13 cellular contexts compared by ENCODE assay signal in the genomic region with DNA sequence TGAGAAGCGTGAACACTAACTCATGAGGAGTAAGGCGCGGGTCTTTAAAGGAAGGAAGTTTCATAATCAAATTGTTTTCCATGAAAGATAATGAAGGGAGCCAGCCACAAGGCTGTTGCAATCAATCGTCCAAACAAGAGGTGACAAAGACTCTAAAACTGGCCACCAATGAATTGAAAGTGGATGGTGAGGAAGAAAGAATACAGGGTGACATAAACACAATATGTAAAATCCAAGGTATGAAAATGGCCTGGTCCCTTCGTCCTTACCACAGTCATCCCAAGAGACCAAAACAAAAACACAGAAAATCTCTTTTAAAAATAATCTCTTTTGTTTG. TPM values are rescaled to one million over a fixed set of nuclear protein-coding genes. Genes with fewer than 3 reads are reported as not detected.
DNase-seq lines count a peak whose midpoint lies in the region; ATAC-seq, FAIRE-seq and TF ChIP-seq lines count a peak whose summit lies in the region.
"Had no signal": no experiment of that assay in that cellular context is flagged by ENCODE, and none has a peak within 500 bp of the region (broad histone marks: within the 10 kb centered on the region; RNA-seq: fewer than 3 reads in every experiment).

No MANE protein-coding gene starts in this region.

- H3K36me3 ChIP-seq in K562 (ENCODE audit: control insufficient read depth, insufficient read depth, low read length) (no peaks in the 10 kb centered on the region), lower lobe of right lung (no peaks in the 10 kb centered on the region)

- POLR2A ChIA-PET in K562 (lab: Yijun Ruan, JAX): no interaction called here

- no peaks in the 10 kb centered on the region for H3K9me1 ChIP-seq in K562 (ENCODE audit: control insufficient read depth, insufficient read depth, low read length)

- no peaks in the 10 kb centered on the region for H4K20me1 ChIP-seq in K562 (replicated peaks; ENCODE audit: control insufficient read depth, insufficient read depth, low read length)

- H3K4me3 ChIP-seq in K562 (no peak overlapping the region), lower lobe of right lung (no peak overlapping the region)

- H3K79me2 ChIP-seq in K562 (ENCODE audit: control insufficient read depth, insufficient read depth, low read length): no peaks in the 10 kb centered on the region

- H3K27ac ChIP-seq in K562 (ENCODE audit: extremely low read depth, low read depth, low read length): no peak overlapping the region
- H3K27ac ChIP-seq in caudate nucleus (ENCODE audit: low read depth, low read length): no peak overlapping the region
- no peak overlapping the region for H3K27ac ChIP-seq in lower lobe of right lung

- no peak overlapping the region for H2AFZ ChIP-seq in K562 (ENCODE audit: low read depth, low read length)

- CTCF ChIA-PET in K562 (lab: Yijun Ruan, JAX; ENCODE audit: low intra/inter-chr PET ratio): no interaction called here

- TF ChIP-seq CTCF in K562 (IDR thresholded peaks at IDR 0.05 in 2 of 3, conservative IDR thresholded peaks at IDR 0.05 in 1 of 3; ENCODE audit: insufficient read depth in 2 of 3, low read depth in 1 of 3, low read length in 3 of 3): no peak
- TF ChIP-seq CTCF in lower lobe of right lung (IDR thresholded peaks at IDR 0.05): no peak

- TF ChIP-seq EP300 in K562 (IDR thresholded peaks at IDR 0.05; ENCODE audit: low read length): no peak

- H3K27me3 ChIP-seq in K562 (ENCODE audit: control insufficient read depth in 2 of 2, insufficient read depth in 2 of 2, low read length in 2 of 2) (no peaks in the 10 kb centered on the region), lower lobe of right lung (ENCODE audit: low read depth) (no peaks in the 10 kb centered on the region)

- WGBS in K562 (ENCODE audit: insufficient coverage, low coverage, missing lambda C conversion rate): 2% methylated on average over 5 of the region's 5 CpGs

- no peaks in the 10 kb centered on the region for H3K9me3 ChIP-seq in K562 (replicated peaks; ENCODE audit: control insufficient read depth, insufficient read depth, low read depth, low read length)
- H3K9me3 ChIP-seq in lower lobe of right lung: no peaks in the 10 kb centered on the region

- H3K9ac ChIP-seq in K562 (ENCODE audit: insufficient read depth in 1 of 2, low read depth in 2 of 2, low read length in 2 of 2): no peak overlapping the region

- TF ChIP-seq RAD21 in K562 (CRISPR knock-in tag; conservative IDR thresholded peaks at IDR 0.05 in 1 of 2, IDR thresholded peaks at IDR 0.05 in 1 of 2): no peak

- no peak for TF ChIP-seq POLR2A in K562 (conservative IDR thresholded peaks at IDR 0.05)

- H3K4me2 ChIP-seq in K562 (ENCODE audit: insufficient read depth, low read length): no peak overlapping the region

- in situ Hi-C loops in K562 (cut with MboI): no loop called here

- no peak for FAIRE-seq in K562 (lab: Jason Lieb, UNC)
- FAIRE-seq: H54 had no signal

- H3K4me1 ChIP-seq in K562 (replicated peaks in 1 of 2; ENCODE audit: control insufficient read depth in 2 of 2, insufficient read depth in 2 of 2, low read length in 2 of 2) (no peaks in the 10 kb centered on the region; a peak in 1 of 5 replicates), lower lobe of right lung (peaks cover 11% of the 10 kb centered on the region)

- DNase-seq in K562 (ENCODE audit: extremely low read depth in 1 of 4, low spot score in 3 of 4) (no peak), H4 (ENCODE audit: low spot score) (no peak), caudate nucleus (lab: John Stamatoyannopoulos, UW) (no peak), lower lobe of right lung (no peak)
- DNase-seq: activated CD4-positive, CD25-positive, alpha-beta regulatory T cell treated with anti-CD3 and anti-CD28 coated beads, Interleukin-2, amount 50 U/mL, for 72 hours; DMS79 treated with DMSO at 0.1 percent for 48 hours; erythroblast; kidney glomerular epithelial cell had no signal

- intact Hi-C loops in K562 (cut with micrococcal nuclease) (no loop called here), lower lobe of right lung (cut with DNase I) (no loop called here)

- no TSS peak for BruUV-seq in K562 (replicated peaks; lab: Mats Ljungman, UMichigan)

- ATAC-seq in GM18502 (IDR thresholded peaks at IDR 0.05; ENCODE audit: poor library complexity, unreplicated experiment): peak; percentile 61
- peak; percentile 61 for ATAC-seq in GM21619 (IDR thresholded peaks at IDR 0.05; ENCODE audit: unreplicated experiment)
- ATAC-seq in HG03571 (IDR thresholded peaks at IDR 0.05; ENCODE audit: unreplicated experiment): peak; percentile 39
- ATAC-seq in K562: no peak
- ATAC-seq in lower lobe of right lung: no peak
- no peak for ATAC-seq in HG03139 (IDR thresholded peaks at IDR 0.05; ENCODE audit: unreplicated experiment)

TF ChIP-seq in K562, 482 proteins besides CTCF, POLR2A, EP300 and RAD21:
- TF ChIP-seq CBX8 (IDR thresholded peaks at IDR 0.05; ENCODE audit: borderline replicate concordance, extremely low read depth, low read depth, low read length, poor library complexity, severe bottlenecking): no peak
- peak; percentile 60; the same call in 1 of the 2 replicates for TF ChIP-seq CEBPB (tag; IDR thresholded peaks at IDR 0.05)
- TF ChIP-seq, protein P1, sequence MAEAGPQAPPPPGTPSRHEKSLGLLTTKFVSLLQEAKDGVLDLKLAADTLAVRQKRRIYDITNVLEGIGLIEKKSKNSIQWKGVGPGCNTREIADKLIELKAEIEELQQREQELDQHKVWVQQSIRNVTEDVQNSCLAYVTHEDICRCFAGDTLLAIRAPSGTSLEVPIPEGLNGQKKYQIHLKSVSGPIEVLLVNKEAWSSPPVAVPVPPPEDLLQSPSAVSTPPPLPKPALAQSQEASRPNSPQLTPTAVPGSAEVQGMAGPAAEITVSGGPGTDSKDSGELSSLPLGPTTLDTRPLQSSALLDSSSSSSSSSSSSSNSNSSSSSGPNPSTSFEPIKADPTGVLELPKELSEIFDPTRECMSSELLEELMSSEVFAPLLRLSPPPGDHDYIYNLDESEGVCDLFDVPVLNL (CRISPR knock-in tag; IDR thresholded peaks at IDR 0.05; ENCODE audit: low read depth): no peak
- TF ChIP-seq CEBPG (CRISPR knock-in tag; IDR thresholded peaks at IDR 0.05): no peak
- TF ChIP-seq CEBPG (tag; conservative IDR thresholded peaks at IDR 0.05 in 1 of 2, IDR thresholded peaks at IDR 0.05 in 1 of 2): peak in 1 of 2 experiments; percentile 70; a peak in 3 of 4 replicates

RNA-seq across cellular contexts. Expression of gene CD86, which starts 12.0 kb away (rescaled TPM):
- not detected in 2 replicates for total RNA-seq in K562 (2011; cell fraction: chromatin; rRNA removed; ENCODE audit: low replicate concordance)
- not detected in 2 replicates for total RNA-seq in K562 (2011; cell fraction: nucleolus; rRNA removed)
- not detected in 2 replicates for total RNA-seq in K562 (2011; cell fraction: nucleoplasm; rRNA removed)
- total RNA-seq in K562 (2014; rRNA removed) (not detected in 2 replicates), K562 (2014; rRNA removed; fragmentation: Illumina TruSeq; extraction: Trizol) (not detected in 2 replicates), K562 (2015; rRNA removed; fragmentation: Illumina TruSeq; extraction: Trizol) (not detected in 2 replicates), K562 (2021) (0.07 and 0.16 TPM in 2 replicates), lower lobe of right lung (29.5 TPM)
- polyA plus RNA-seq in K562 (2011; rRNA removed) (not detected in 2 replicates), K562 (2014; fragmentation: Illumina TruSeq; extraction: Trizol) (0.11 TPM in 1 of 2 replicates, not detected in the other), K562 (2014; fragmentation: Nextera tagmentation; extraction: Ambion mirVana) (not detected), K562 (2014; rRNA removed) (not detected in 2 replicates)
- polyA plus RNA-seq in K562 (2011; cell fraction: cytosol; rRNA removed): not detected in 2 replicates
- polyA plus RNA-seq in K562 (2011; cell fraction: nucleus; rRNA removed): not detected in 2 replicates
- 0.05 and 0.11 TPM in 2 replicates for polyA plus RNA-seq in K562 (2012)
- polyA minus RNA-seq in K562 (2011; rRNA and poly(A)+ RNA removed): not detected in 2 replicates
- not detected in 2 replicates for polyA minus RNA-seq in K562 (2011; cell fraction: cytosol; rRNA and poly(A)+ RNA removed)
- polyA minus RNA-seq in K562 (2011; cell fraction: nucleus; rRNA and poly(A)+ RNA removed): not detected in 2 replicates
- total RNA-seq in H4 (2014; rRNA removed; shearing (Covaris generic)): 0.39 and 1.6 TPM in 2 replicates

RNA-seq across cellular contexts. Expression of gene ILDR1, which starts 45.1 kb away (rescaled TPM):
- not detected in 2 replicates for total RNA-seq in K562 (2011; cell fraction: chromatin; rRNA removed; ENCODE audit: low replicate concordance)
- total RNA-seq in K562 (2011; cell fraction: nucleolus; rRNA removed): not detected in 2 replicates
- not detected in 2 replicates for total RNA-seq in K562 (2011; cell fraction: nucleoplasm; rRNA removed)
- total RNA-seq in K562 (2014; rRNA removed) (not detected in 2 replicates), K562 (2014; rRNA removed; fragmentation: Illumina TruSeq; extraction: Trizol) (0.04 TPM in 1 of 2 replicates, not detected in the other), K562 (2015; rRNA removed; fragmentation: Illumina TruSeq; extraction: Trizol) (not detected in 2 replicates), K562 (2021) (not detected in 2 replicates), lower lobe of right lung (8.3 TPM)
- polyA plus RNA-seq in K562 (2011; rRNA removed) (not detected in 2 replicates), K562 (2014; fragmentation: Illumina TruSeq; extraction: Trizol) (not detected in 2 replicates), K562 (2014; fragmentation: Nextera tagmentation; extraction: Ambion mirVana) (not detected), K562 (2014; rRNA removed) (not detected in 2 replicates)
- not detected in 2 replicates for polyA plus RNA-seq in K562 (2011; cell fraction: cytosol; rRNA removed)
- not detected in 2 replicates for polyA plus RNA-seq in K562 (2011; cell fraction: nucleus; rRNA removed)
- 0.03 TPM in 1 of 2 replicates, not detected in the other for polyA plus RNA-seq in K562 (2012)
- polyA minus RNA-seq in K562 (2011; rRNA and poly(A)+ RNA removed): not detected in 2 replicates
- not detected in 2 replicates for polyA minus RNA-seq in K562 (2011; cell fraction: cytosol; rRNA and poly(A)+ RNA removed)
- not detected in 2 replicates for polyA minus RNA-seq in K562 (2011; cell fraction: nucleus; rRNA and poly(A)+ RNA removed)
- not detected in 2 replicates for total RNA-seq in H4 (2014; rRNA removed; shearing (Covaris generic))

Comparison
In these comparisons a context has a peak if more than half of its experiments do, and no peak if none do; other contexts are left out.
1. ATAC-seq: peak in GM18502 (single experiment), GM21619 (single experiment) and HG03571 (single experiment); none in K562 (single experiment), lower lobe of right lung (0 of 2) and HG03139 (single experiment).
2. RNA of gene CD86, which starts 12.0 kb away (total RNA-seq): 29.5 TPM in lower lobe of right lung (single experiment); 0.39 to 1.6 TPM in H4 and 0.07 to 0.16 TPM in K562; every median in the first group is over 10 times any median in the second.